Comparison of ENCODE assay signal across 20 cellular contexts in genomic region chr6:20028143-20028542, GRCh38.
DNase-seq lines count a peak whose midpoint lies in the region; ATAC-seq, FAIRE-seq and TF ChIP-seq lines count a peak whose summit lies in the region.
"Had no signal": no experiment of that assay in that cellular context is flagged by ENCODE, and none has a peak within 500 bp of the region (broad histone marks: within the 10 kb centered on the region; RNA-seq: fewer than 3 reads in every experiment).

No MANE protein-coding gene starts in this region.

- TF ChIP-seq RAD21 in K562 (CRISPR knock-in tag; conservative IDR thresholded peaks at IDR 0.05 in 1 of 2, IDR thresholded peaks at IDR 0.05 in 1 of 2): no peak

- WGBS in K562 (ENCODE audit: insufficient coverage, low coverage, missing lambda C conversion rate): 3% methylated on average over 9 of the region's 9 CpGs

- no peaks in the 10 kb centered on the region for H3K36me3 ChIP-seq in K562 (ENCODE audit: control insufficient read depth, insufficient read depth, low read length)
- H3K36me3 ChIP-seq: BLaER1 treated with 17β-estradiol and CSF1 and Interleukin-3, amounts not matched to agents 10 nM and 100 nM; Peyer's patch had no signal

- H3K4me1 Mint-ChIP-seq in activated CD8-positive, alpha-beta T cell treated with anti-CD3 and anti-CD28 coated beads for 36 hours (ENCODE audit: low read depth): peaks cover 18% of the 10 kb centered on the region
- H3K4me1 Mint-ChIP-seq in activated CD8-positive, alpha-beta T cell treated with anti-CD3 and anti-CD28 coated beads, Interleukin-2, amount 10 ng/mL, durations not matched to agents 7 days and 5 days (ENCODE audit: low read depth): peaks cover 16% of the 10 kb centered on the region

- H2AFZ ChIP-seq in K562 (ENCODE audit: low read depth, low read length): no peak overlapping the region; the same call in 1 of the 2 replicates

- no peak for TF ChIP-seq POLR2A in K562 (conservative IDR thresholded peaks at IDR 0.05)

- peaks cover 0 to 11% of the 10 kb centered on the region in 2 experiments; a peak in 3 of 5 replicates for H3K4me1 ChIP-seq in K562 (replicated peaks in 1 of 2; ENCODE audit: control insufficient read depth in 2 of 2, insufficient read depth in 2 of 2, low read length in 2 of 2)
- H3K4me1 ChIP-seq: A549 had no signal

- no peaks in the 10 kb centered on the region for H4K20me1 ChIP-seq in K562 (replicated peaks; ENCODE audit: control insufficient read depth, insufficient read depth, low read length)
- H4K20me1 ChIP-seq: BLaER1 treated with 17β-estradiol and CSF1 and Interleukin-3, amounts not matched to agents 10 nM and 100 nM had no signal

- no peaks in the 10 kb centered on the region for H3K9me3 ChIP-seq in K562 (replicated peaks; ENCODE audit: control insufficient read depth, insufficient read depth, low read depth, low read length)
- H3K9me3 ChIP-seq: A549, Peyer's patch, SK-N-SH had no signal

- H3K9me3 Mint-ChIP-seq in activated CD8-positive, alpha-beta T cell treated with anti-CD3 and anti-CD28 coated beads for 36 hours: no peaks in the 10 kb centered on the region
- no peaks in the 10 kb centered on the region for H3K9me3 Mint-ChIP-seq in activated CD8-positive, alpha-beta T cell treated with anti-CD3 and anti-CD28 coated beads, Interleukin-2, amount 10 ng/mL, durations not matched to agents 7 days and 5 days (ENCODE audit: insufficient read depth)
- H3K9me3 Mint-ChIP-seq: CD8-positive, alpha-beta memory T cell had no signal

- H3K4me3 ChIP-seq in K562: no peak overlapping the region
- H3K4me3 ChIP-seq: A549; BLaER1 treated with 17β-estradiol and CSF1 and Interleukin-3, amounts not matched to agents 10 nM and 100 nM; Peyer's patch had no signal

- H3K27me3 ChIP-seq in K562 (ENCODE audit: control insufficient read depth in 2 of 2, insufficient read depth in 2 of 2, low read length in 2 of 2): peaks cover 0 to 11% of the 10 kb centered on the region in 2 experiments; a peak in 2 of 5 replicates
- H3K27me3 ChIP-seq: Peyer's patch had no signal

- H3K9me1 ChIP-seq in K562 (ENCODE audit: control insufficient read depth, insufficient read depth, low read length): no peaks in the 10 kb centered on the region

- ATAC-seq in activated CD8-positive, alpha-beta T cell treated with anti-CD3 and anti-CD28 coated beads for 36 hours: no peak
- ATAC-seq in activated CD8-positive, alpha-beta T cell treated with anti-CD3 and anti-CD28 coated beads, Interleukin-2, amount 10 ng/mL, durations not matched to agents 7 days and 5 days: no peak
- peak; percentile 63 for ATAC-seq in K562
- ATAC-seq: A549 had no signal

- CTCF ChIA-PET in activated CD8-positive, alpha-beta T cell treated with anti-CD3 and anti-CD28 coated beads for 36 hours (lab: Charles Lee): no interaction called here
- CTCF ChIA-PET in activated CD8-positive, alpha-beta T cell treated with anti-CD3 and anti-CD28 coated beads, Interleukin-2, amount 10 ng/mL, durations not matched to agents 7 days and 5 days (lab: Charles Lee): no interaction called here
- CTCF ChIA-PET in K562 (lab: Yijun Ruan, JAX; ENCODE audit: low intra/inter-chr PET ratio): no interaction called here

- no peak for TF ChIP-seq EP300 in K562 (IDR thresholded peaks at IDR 0.05; ENCODE audit: low read length)

- no TSS peak for BruUV-seq in K562 (replicated peaks; lab: Mats Ljungman, UMichigan)

- H3K27me3 Mint-ChIP-seq in activated CD8-positive, alpha-beta T cell treated with anti-CD3 and anti-CD28 coated beads for 36 hours: peaks cover 30% of the 10 kb centered on the region
- peaks cover 28% of the 10 kb centered on the region for H3K27me3 Mint-ChIP-seq in activated CD8-positive, alpha-beta T cell treated with anti-CD3 and anti-CD28 coated beads, Interleukin-2, amount 10 ng/mL, durations not matched to agents 7 days and 5 days (ENCODE audit: low read depth)

- in situ Hi-C loops in K562 (cut with MboI): no loop called here

- H3K27ac ChIP-seq in K562 (ENCODE audit: extremely low read depth, low read depth, low read length): no peak overlapping the region
- H3K27ac ChIP-seq: A549; BLaER1 treated with 17β-estradiol and CSF1 and Interleukin-3, amounts not matched to agents 10 nM and 100 nM; Peyer's patch had no signal

- H3K4me3 Mint-ChIP-seq in activated CD8-positive, alpha-beta T cell treated with anti-CD3 and anti-CD28 coated beads for 36 hours: no peak overlapping the region
- H3K4me3 Mint-ChIP-seq in activated CD8-positive, alpha-beta T cell treated with anti-CD3 and anti-CD28 coated beads, Interleukin-2, amount 10 ng/mL, durations not matched to agents 7 days and 5 days: no peak overlapping the region
- H3K4me3 Mint-ChIP-seq: CD8-positive, alpha-beta memory T cell had no signal

- no peaks in the 10 kb centered on the region for H3K79me2 ChIP-seq in K562 (ENCODE audit: control insufficient read depth, insufficient read depth, low read length)

- no peak overlapping the region for H3K4me2 ChIP-seq in K562 (ENCODE audit: insufficient read depth, low read length)
- H3K4me2 ChIP-seq: A549; BLaER1 treated with 17β-estradiol and CSF1 and Interleukin-3, amounts not matched to agents 10 nM and 100 nM; SK-N-SH had no signal

- no peak overlapping the region for H3K9ac ChIP-seq in K562 (ENCODE audit: insufficient read depth in 1 of 2, low read depth in 2 of 2, low read length in 2 of 2)
- H3K9ac ChIP-seq: BLaER1 treated with 17β-estradiol and CSF1 and Interleukin-3, amounts not matched to agents 10 nM and 100 nM; SK-N-SH had no signal

- DNase-seq in activated CD8-positive, alpha-beta T cell treated with anti-CD3 and anti-CD28 coated beads for 36 hours: peak; percentile 1
- DNase-seq in activated CD8-positive, alpha-beta T cell treated with anti-CD3 and anti-CD28 coated beads, Interleukin-2, amount 10 ng/mL, durations not matched to agents 7 days and 5 days: no peak
- DNase-seq in NCI-H146 treated with DMSO at 0.1 percent for 48 hours (lab: John Stamatoyannopoulos, UW; ENCODE audit: unreplicated experiment) (peak; percentile 92), K562 (ENCODE audit: extremely low read depth in 1 of 4, low spot score in 3 of 4) (no peak), putamen (ENCODE audit: low spot score) (no peak), globus pallidus (ENCODE audit: low spot score) (no peak), posterior cingulate gyrus (no peak), D721Med (ENCODE audit: insufficient read length, low spot score) (no peak)
- DNase-seq: CD8-positive, alpha-beta memory T cell; DMS 273 treated with DMSO at 0.1 percent for 48 hours; KG1; NCI-H1694 treated with DMSO at 0.1 percent for 48 hours; NCI-H446 treated with DMSO at 0.1 percent for 48 hours; SHP77; SK-N-SH; T-helper 1 cell had no signal

- intact Hi-C loops in activated CD8-positive, alpha-beta T cell treated with anti-CD3 and anti-CD28 coated beads for 36 hours (cut with micrococcal nuclease): no loop called here
- intact Hi-C loops in K562 (cut with micrococcal nuclease): loop anchor here (5.0 kb wide), 1 partner anchor 56 kb away; no protein-coding TSS in a partner anchor
- intact Hi-C loops in posterior cingulate gyrus (cut with DNase I): no loop called here

- H3K36me3 Mint-ChIP-seq in activated CD8-positive, alpha-beta T cell treated with anti-CD3 and anti-CD28 coated beads for 36 hours (ENCODE audit: low read depth): no peaks in the 10 kb centered on the region
- no peaks in the 10 kb centered on the region for H3K36me3 Mint-ChIP-seq in activated CD8-positive, alpha-beta T cell treated with anti-CD3 and anti-CD28 coated beads, Interleukin-2, amount 10 ng/mL, durations not matched to agents 7 days and 5 days (ENCODE audit: low read depth)

- no peak for TF ChIP-seq CTCF in activated CD8-positive, alpha-beta T cell treated with anti-CD3 and anti-CD28 coated beads for 36 hours (IDR thresholded peaks at IDR 0.05)
- TF ChIP-seq CTCF in K562 (IDR thresholded peaks at IDR 0.05 in 2 of 3, conservative IDR thresholded peaks at IDR 0.05 in 1 of 3; ENCODE audit: insufficient read depth in 2 of 3, low read depth in 1 of 3, low read length in 3 of 3) (no peak), D721Med (IDR thresholded peaks at IDR 0.05; ENCODE audit: insufficient read depth, missing control alignments) (no peak)

- FAIRE-seq in K562 (lab: Jason Lieb, UNC): no peak
- no peak for FAIRE-seq in D721Med (lab: Jason Lieb, UNC)
- FAIRE-seq: A549, GM19239 had no signal

- POLR2A ChIA-PET in activated CD8-positive, alpha-beta T cell treated with anti-CD3 and anti-CD28 coated beads for 36 hours (lab: Charles Lee): no interaction called here
- POLR2A ChIA-PET in activated CD8-positive, alpha-beta T cell treated with anti-CD3 and anti-CD28 coated beads, Interleukin-2, amount 10 ng/mL, durations not matched to agents 7 days and 5 days (lab: Charles Lee): no interaction called here
- POLR2A ChIA-PET in K562 (lab: Yijun Ruan, JAX): no interaction called here

- H3K27ac Mint-ChIP-seq in activated CD8-positive, alpha-beta T cell treated with anti-CD3 and anti-CD28 coated beads for 36 hours: no peak overlapping the region
- no peak overlapping the region for H3K27ac Mint-ChIP-seq in activated CD8-positive, alpha-beta T cell treated with anti-CD3 and anti-CD28 coated beads, Interleukin-2, amount 10 ng/mL, durations not matched to agents 7 days and 5 days

TF ChIP-seq in K562, 482 proteins besides CTCF, POLR2A, EP300 and RAD21 (continues in another document):
- TF ChIP-seq SIX5 (IDR thresholded peaks at IDR 0.05; ENCODE audit: borderline replicate concordance in 1 of 2, insufficient read depth in 1 of 2, low read depth in 1 of 2, low read length in 2 of 2): no peak
- no peak for TF ChIP-seq TCF7L2 (IDR thresholded peaks at IDR 0.05; ENCODE audit: low read depth, low read length)

Comparison
In these comparisons a context has a peak if more than half of its experiments do, and no peak if none do; other contexts are left out.
1. DNase-seq: peak in activated CD8-positive, alpha-beta T cell treated with anti-CD3 and anti-CD28 coated beads for 36 hours (single experiment) and NCI-H146 treated with DMSO at 0.1 percent for 48 hours (single experiment); none in activated CD8-positive, alpha-beta T cell treated with anti-CD3 and anti-CD28 coated beads, Interleukin-2, amount 10 ng/mL, durations not matched to agents 7 days and 5 days (single experiment), K562 (0 of 4), putamen (single experiment), globus pallidus (single experiment), posterior cingulate gyrus (0 of 10) and D721Med (single experiment).